In genomic region chr7:32525839-32526238, GRCh38 we compare ENCODE assay signal across 1 cellular context.
TF ChIP-seq lines count a peak whose summit lies in the region.

No MANE protein-coding gene starts in this region.

TF ChIP-seq in WTC11, 78 proteins besides CTCF, POLR2A, EP300 and RAD21 (continued from another document):
- no peak for TF ChIP-seq USF1 (CRISPR knock-in tag; IDR thresholded peaks at IDR 0.05)
TF ChIP-seq in WTC11: peak in this region for 0.
